ENCODE assay signal across 14 cellular contexts in genomic region chr12:31650927-31651326, GRCh38. TPM values are rescaled to one million over a fixed set of nuclear protein-coding genes. Genes with fewer than 3 reads are reported as not detected.
A peak's percentile ranks its signal among the peaks of the same experiment; 100 is the strongest.
DNase-seq lines count a peak whose midpoint lies in the region; FAIRE-seq and TF ChIP-seq lines count a peak whose summit lies in the region.
"Had no signal": no experiment of that assay in that cellular context is flagged by ENCODE, and none has a peak within 500 bp of the region (broad histone marks: within the 10 kb centered on the region; RNA-seq: fewer than 3 reads in every experiment).

No MANE protein-coding gene starts in this region.

- no peak overlapping the region for H3K56ac ChIP-seq in mesendoderm (ENCODE audit: low read length)

- H3K4ac ChIP-seq in mesendoderm (ENCODE audit: low read depth, low read length): no peak overlapping the region

- DNase-seq in A172 (ENCODE audit: low spot score) (peak; percentile 7), HFF-Myc (ENCODE audit: extremely low read depth, low read depth) (no peak), bronchial epithelial cell (ENCODE audit: low read depth) (peak; percentile 18), mesendoderm (peak; percentile 37), globus pallidus (ENCODE audit: low spot score) (no peak), SJCRH30 (no peak), GM13976 (ENCODE audit: low spot score) (no peak), pons (ENCODE audit: low spot score) (no peak)
- DNase-seq: activated CD8-positive, alpha-beta T cell treated with anti-CD3 and anti-CD28 coated beads, Interleukin-2, amount 10 ng/mL, durations not matched to agents 7 days and 5 days; activated naive CD4-positive, alpha-beta T cell treated with anti-CD3 and anti-CD28 coated beads, Interleukin-2, amount 50 U/mL, for 16 hours; CD4-positive, CD25-positive, alpha-beta regulatory T cell; effector CD4-positive, alpha-beta T cell; NCI-H1105; NK-92 treated with Interleukin-12 subunit alpha and Interleukin-12 subunit beta, amount 100 ng/mL, for 24 hours had no signal

- H3K4me1 ChIP-seq in mesendoderm (ENCODE audit: control insufficient read depth, low read depth, low read length) (no peaks in the 10 kb centered on the region), SJCRH30 (0 out of 2 replicates have a peak, but pooled peaks cover 3% of the 10 kb centered on the region)

- TF ChIP-seq CTCF in HFF-Myc (IDR thresholded peaks at IDR 0.05; ENCODE audit: low read depth, low read length, missing control alignments) (no peak), bronchial epithelial cell (IDR thresholded peaks at IDR 0.05; ENCODE audit: insufficient read depth, low read length, severe bottlenecking) (no peak), GM13976 (IDR thresholded peaks at IDR 0.05; ENCODE audit: borderline replicate concordance, control extremely low read depth, extremely low read depth, insufficient read depth, missing control alignments) (no peak)

- no peak overlapping the region for H2BK120ac ChIP-seq in mesendoderm (ENCODE audit: low read depth, low read length)

- H4K8ac ChIP-seq in mesendoderm (ENCODE audit: low read depth, low read length): no peak overlapping the region

- no peak overlapping the region for H2AK5ac ChIP-seq in mesendoderm (ENCODE audit: low read length)

- H2BK15ac ChIP-seq in mesendoderm (replicated peaks; ENCODE audit: low read depth): no peak overlapping the region

- H3K4me3 ChIP-seq in HFF-Myc (replicated peaks; ENCODE audit: low read depth, low read length) (peak overlapping the region; percentile 51), bronchial epithelial cell (ENCODE audit: low read depth, low read length) (no peak overlapping the region), mesendoderm (ENCODE audit: low read length) (no peak overlapping the region), SJCRH30 (no peak overlapping the region)

- H3K27ac ChIP-seq in mesendoderm (ENCODE audit: low read depth, low read length): no peak overlapping the region
- no peak overlapping the region for H3K27ac ChIP-seq in SJCRH30

- H4K5ac ChIP-seq in mesendoderm (ENCODE audit: low read length): no peak overlapping the region

- no peaks in the 10 kb centered on the region for H3K79me1 ChIP-seq in mesendoderm (ENCODE audit: low read length)

- no peak overlapping the region for H3K4me2 ChIP-seq in mesendoderm (ENCODE audit: low read length)

- H3K27me3 ChIP-seq in bronchial epithelial cell (ENCODE audit: control insufficient read depth, insufficient read depth, low read length) (no peaks in the 10 kb centered on the region), mesendoderm (ENCODE audit: insufficient read depth, low read length, poor library complexity) (no peaks in the 10 kb centered on the region), SJCRH30 (0 out of 2 replicates have a peak, but pooled peaks cover 2% of the 10 kb centered on the region)

- H3K9ac ChIP-seq in mesendoderm (ENCODE audit: low read length): no peak overlapping the region

- H3K23ac ChIP-seq in mesendoderm (ENCODE audit: low read length): no peak overlapping the region

- no CpG with 5 or more reads among the region's 5 CpGs for WGBS in mesendoderm (ENCODE audit: extremely low coverage, insufficient coverage, low lambda C conversion rate)

- H3K18ac ChIP-seq in mesendoderm (ENCODE audit: low read length): no peak overlapping the region

- H3K36me3 ChIP-seq in bronchial epithelial cell (ENCODE audit: control insufficient read depth, insufficient read depth, low read length) (no peaks in the 10 kb centered on the region), mesendoderm (ENCODE audit: control insufficient read depth, insufficient read depth, low read length) (no peaks in the 10 kb centered on the region), SJCRH30 (no peaks in the 10 kb centered on the region)

- H3K79me2 ChIP-seq in mesendoderm (ENCODE audit: control insufficient read depth, insufficient read depth, low read length): no peaks in the 10 kb centered on the region

- FAIRE-seq in bronchial epithelial cell (lab: Jason Lieb, UNC): no peak

- H2BK5ac ChIP-seq in mesendoderm (ENCODE audit: low read length): no peak overlapping the region

- H3K9me3 ChIP-seq in SJCRH30 (replicated peaks): no peaks in the 10 kb centered on the region

- in situ Hi-C loops in GM13976 (cut with MboI; ENCODE audit: low sequenced_read_pairs, unreplicated experiment): loop anchor here (10.0 to 25.0 kb wide), 3 partner anchors 411 to 1011 kb away; no protein-coding TSS in a partner anchor

RNA-seq across cellular contexts. Expression of gene ETFBKMT, which starts 8.6 kb away (rescaled TPM):
- 2.6 and 3.4 TPM in 2 replicates for total RNA-seq in A172 (2014; rRNA removed; shearing (Covaris generic))
- total RNA-seq in bronchial epithelial cell: 0.79 and 1.0 TPM in 2 replicates
- 0.51 TPM for polyA plus RNA-seq in mesendoderm (2013, experiment 1 of 2)
- polyA plus RNA-seq in mesendoderm (2013, experiment 2 of 2): 0.53 TPM
- 0.49 and 1.0 TPM in 2 replicates for total RNA-seq in SJCRH30 (2014; rRNA removed; shearing (Covaris generic))

RNA-seq across cellular contexts. Expression of gene DENND5B, which starts 60.0 kb away (rescaled TPM):
- 19.8 and 22.7 TPM in 2 replicates for total RNA-seq in A172 (2014; rRNA removed; shearing (Covaris generic))
- 2.6 and 4.7 TPM in 2 replicates for total RNA-seq in bronchial epithelial cell
- polyA plus RNA-seq in mesendoderm (2013, experiment 1 of 2): 5.8 TPM
- 5.7 TPM for polyA plus RNA-seq in mesendoderm (2013, experiment 2 of 2)
- 20.8 and 22.4 TPM in 2 replicates for total RNA-seq in SJCRH30 (2014; rRNA removed; shearing (Covaris generic))

Comparison
In these comparisons a context has a peak if more than half of its experiments do, and no peak if none do; other contexts are left out.
1. DNase-seq: peak in A172 (single experiment), bronchial epithelial cell (single experiment) and mesendoderm (single experiment); none in HFF-Myc (single experiment), globus pallidus (single experiment), SJCRH30 (0 of 2), GM13976 (single experiment) and pons (single experiment).